ENCODE assay signal across 1 cellular context in genomic region chr2:169071455-169071854, GRCh38.
TF ChIP-seq lines count a peak whose summit lies in the region.

No MANE protein-coding gene starts in this region.

TF ChIP-seq in A549, 52 proteins besides CTCF, POLR2A, EP300 and RAD21 (continued from another document):
- TF ChIP-seq HMGXB4 (CRISPR knock-in tag; IDR thresholded peaks at IDR 0.05; ENCODE audit: borderline replicate concordance) (no peak), MAFK (IDR thresholded peaks at IDR 0.05; ENCODE audit: partially characterized antibody) (no peak), FOSL2 (IDR thresholded peaks at IDR 0.05) (no peak), FOSL2 (CRISPR knock-in tag; IDR thresholded peaks at IDR 0.05) (no peak), ATOH8 (CRISPR knock-in tag; IDR thresholded peaks at IDR 0.05; ENCODE audit: low read depth) (no peak)
